Comparison of ENCODE assay signal across 17 cellular contexts in genomic region chrX:10467793-10468192, GRCh38.
A peak's percentile ranks its signal among the peaks of the same experiment; 100 is the strongest.
DNase-seq lines count a peak whose midpoint lies in the region; ATAC-seq, FAIRE-seq and TF ChIP-seq lines count a peak whose summit lies in the region.
"Had no signal": no experiment of that assay in that cellular context is flagged by ENCODE, and none has a peak within 500 bp of the region (broad histone marks: within the 10 kb centered on the region; RNA-seq: fewer than 3 reads in every experiment).

No MANE protein-coding gene starts in this region.

- peak overlapping the region; percentile 18 for H3K4me2 ChIP-seq in astrocyte (ENCODE audit: low read length)
- H3K4me2 ChIP-seq in GM23338: no peak overlapping the region
- H3K4me2 ChIP-seq: smooth muscle cell had no signal

- peak; percentile 93 for FAIRE-seq in astrocyte (lab: Jason Lieb, UNC)
- FAIRE-seq: colon had no signal

- no peak overlapping the region for H3K27ac Mint-ChIP-seq in astrocyte (ENCODE audit: unreplicated experiment)
- no peak overlapping the region for H3K27ac Mint-ChIP-seq in naive B cell
- no peak overlapping the region; the same call in 1 of the 2 replicates for H3K27ac Mint-ChIP-seq in GM23338
- H3K27ac Mint-ChIP-seq: activated CD8-positive, alpha-beta T cell treated with anti-CD3 and anti-CD28 coated beads, Interleukin-2, amount 10 ng/mL, durations not matched to agents 7 days and 5 days; activated naive CD8-positive, alpha-beta T cell treated with anti-CD3 and anti-CD28 coated beads, Interleukin-2, amount 10 ng/mL, durations not matched to agents 7 days and 5 days had no signal

- TF ChIP-seq CTCF in astrocyte (IDR thresholded peaks at IDR 0.05; ENCODE audit: insufficient read depth, low read depth, low read length) (no peak), GM23338 (conservative IDR thresholded peaks at IDR 0.05; ENCODE audit: low read depth in 2 of 2) (no peak)

- H3K36me3 ChIP-seq in astrocyte (ENCODE audit: insufficient read depth, low read length) (peaks cover 10% of the 10 kb centered on the region), GM23338 (ENCODE audit: insufficient read depth) (peaks cover 2% of the 10 kb centered on the region; the same call in 1 of the 2 replicates)
- H3K36me3 ChIP-seq: BE2C, prostate gland, thoracic aorta had no signal

- H3F3A ChIP-seq in GM23338 (replicated peaks; ENCODE audit: low read depth): no peaks in the 10 kb centered on the region

- no peaks in the 10 kb centered on the region for H3K27me3 Mint-ChIP-seq in astrocyte (ENCODE audit: low read depth, unreplicated experiment)
- H3K27me3 Mint-ChIP-seq in naive B cell: no peaks in the 10 kb centered on the region
- H3K27me3 Mint-ChIP-seq in GM23338 (ENCODE audit: insufficient read depth, low read depth, poor library complexity): no peaks in the 10 kb centered on the region
- H3K27me3 Mint-ChIP-seq: activated naive CD8-positive, alpha-beta T cell treated with anti-CD3 and anti-CD28 coated beads, Interleukin-2, amount 10 ng/mL, durations not matched to agents 7 days and 5 days had no signal

- no peaks in the 10 kb centered on the region for H3K9me2 ChIP-seq in GM23338 (ENCODE audit: insufficient read depth)

- H3K9me3 Mint-ChIP-seq in astrocyte (ENCODE audit: unreplicated experiment) (no peaks in the 10 kb centered on the region), naive B cell (no peaks in the 10 kb centered on the region), GM23338 (no peaks in the 10 kb centered on the region)
- H3K9me3 Mint-ChIP-seq: activated naive CD8-positive, alpha-beta T cell treated with anti-CD3 and anti-CD28 coated beads, Interleukin-2, amount 10 ng/mL, durations not matched to agents 7 days and 5 days had no signal

- H3K4me1 ChIP-seq in astrocyte (ENCODE audit: insufficient read depth, low read length): peaks cover 5% of the 10 kb centered on the region
- H3K4me1 ChIP-seq in GM23338 (ENCODE audit: insufficient read depth): no peaks in the 10 kb centered on the region
- H3K4me1 ChIP-seq: prostate gland had no signal

- peak; percentile 23 to 27 for ATAC-seq in naive B cell (ENCODE audit: low read depth in 2 of 2)
- ATAC-seq in GM23338: no peak
- no peak for ATAC-seq in HG02623 (IDR thresholded peaks at IDR 0.05; ENCODE audit: unreplicated experiment)
- ATAC-seq in GM21367 (IDR thresholded peaks at IDR 0.05; ENCODE audit: unreplicated experiment): no peak
- ATAC-seq: activated CD8-positive, alpha-beta T cell treated with anti-CD3 and anti-CD28 coated beads, Interleukin-2, amount 10 ng/mL, durations not matched to agents 7 days and 5 days had no signal

- H3K9me3 ChIP-seq in astrocyte (ENCODE audit: insufficient read depth, low read depth, low read length): no peaks in the 10 kb centered on the region
- H3K9me3 ChIP-seq: BE2C, prostate gland, thoracic aorta had no signal

- DNase-seq in EL: peak; percentile 77
- peak; percentile 89 for DNase-seq in MV-4-11 (lab: John Stamatoyannopoulos, UW)
- DNase-seq in astrocyte (ENCODE audit: low read depth): peak; percentile 68
- no peak for DNase-seq in naive B cell
- DNase-seq in GM23338 (ENCODE audit: low spot score): no peak
- no peak for DNase-seq in GM19238 (ENCODE audit: insufficient read length, low spot score)
- DNase-seq: activated CD8-positive, alpha-beta T cell treated with anti-CD3 and anti-CD28 coated beads, Interleukin-2, amount 10 ng/mL, durations not matched to agents 7 days and 5 days; activated naive CD8-positive, alpha-beta T cell treated with anti-CD3 and anti-CD28 coated beads, Interleukin-2, amount 10 ng/mL, durations not matched to agents 7 days and 5 days; BE2C; NCI-H187; NCI-H510A had no signal

- peaks cover 2% of the 10 kb centered on the region for H3K36me3 Mint-ChIP-seq in astrocyte (ENCODE audit: low read depth, unreplicated experiment)
- H3K36me3 Mint-ChIP-seq in naive B cell: no peaks in the 10 kb centered on the region
- H3K36me3 Mint-ChIP-seq in GM23338 (ENCODE audit: low read depth): peaks cover 39% of the 10 kb centered on the region
- H3K36me3 Mint-ChIP-seq: activated naive CD8-positive, alpha-beta T cell treated with anti-CD3 and anti-CD28 coated beads, Interleukin-2, amount 10 ng/mL, durations not matched to agents 7 days and 5 days had no signal

- H3K27me3 ChIP-seq in astrocyte (ENCODE audit: insufficient read depth, low read length): no peaks in the 10 kb centered on the region
- H3K27me3 ChIP-seq in GM23338 (ENCODE audit: insufficient read depth): no peaks in the 10 kb centered on the region
- H3K27me3 ChIP-seq: BE2C had no signal

- no peaks in the 10 kb centered on the region for H4K20me1 ChIP-seq in astrocyte (ENCODE audit: insufficient read depth, low read length)
- no peaks in the 10 kb centered on the region for H4K20me1 ChIP-seq in GM23338 (replicated peaks; ENCODE audit: insufficient read depth)

- H3K4me3 ChIP-seq in astrocyte (ENCODE audit: insufficient read depth, low read depth, low read length) (no peak overlapping the region), GM23338 (no peak overlapping the region)
- H3K4me3 ChIP-seq: prostate gland, smooth muscle cell, thoracic aorta had no signal

- H3K4me3 Mint-ChIP-seq in astrocyte (ENCODE audit: unreplicated experiment) (no peak overlapping the region), naive B cell (no peak overlapping the region), GM23338 (no peak overlapping the region)
- H3K4me3 Mint-ChIP-seq: activated CD8-positive, alpha-beta T cell treated with anti-CD3 and anti-CD28 coated beads, Interleukin-2, amount 10 ng/mL, durations not matched to agents 7 days and 5 days; activated naive CD8-positive, alpha-beta T cell treated with anti-CD3 and anti-CD28 coated beads, Interleukin-2, amount 10 ng/mL, durations not matched to agents 7 days and 5 days had no signal

- peaks cover 5% of the 10 kb centered on the region for H3K4me1 Mint-ChIP-seq in astrocyte (ENCODE audit: low read depth, unreplicated experiment)
- peaks cover 5 to 9% (median 7%) of the 10 kb centered on the region in 3 donors for H3K4me1 Mint-ChIP-seq in naive B cell
- H3K4me1 Mint-ChIP-seq in GM23338: peaks cover 14% of the 10 kb centered on the region
- H3K4me1 Mint-ChIP-seq: activated naive CD8-positive, alpha-beta T cell treated with anti-CD3 and anti-CD28 coated beads, Interleukin-2, amount 10 ng/mL, durations not matched to agents 7 days and 5 days had no signal

- H3K79me2 ChIP-seq in astrocyte (ENCODE audit: insufficient read depth, low read length): no peaks in the 10 kb centered on the region
- no peaks in the 10 kb centered on the region for H3K79me2 ChIP-seq in GM23338 (replicated peaks; ENCODE audit: insufficient read depth)

- no peak overlapping the region for H3K9ac ChIP-seq in astrocyte (ENCODE audit: low read length)

- no peak overlapping the region for H2AFZ ChIP-seq in astrocyte (ENCODE audit: low read depth, low read length)
- no peak overlapping the region for H2AFZ ChIP-seq in GM23338

- H3K27ac ChIP-seq in astrocyte (ENCODE audit: low read depth, low read length) (peak overlapping the region; percentile 19), GM23338 (ENCODE audit: low read depth) (no peak overlapping the region)
- H3K27ac ChIP-seq: prostate gland, thoracic aorta had no signal

TF ChIP-seq in GM23338, 12 proteins besides CTCF, POLR2A, EP300 and RAD21 (continues in another document):
- TF ChIP-seq NANOG (IDR thresholded peaks at IDR 0.05; ENCODE audit: borderline replicate concordance): no peak
- TF ChIP-seq REST (IDR thresholded peaks at IDR 0.05; ENCODE audit: unreplicated experiment): no peak
- TF ChIP-seq ZNF331 (CRISPR knock-in tag; IDR thresholded peaks at IDR 0.05; ENCODE audit: low read depth): no peak
- no peak for TF ChIP-seq STAT1 (IDR thresholded peaks at IDR 0.05; ENCODE audit: unreplicated experiment)

Comparison
In these comparisons a context has a peak if more than half of its experiments do, and no peak if none do; other contexts are left out.
1. DNase-seq: peak in EL (single experiment), MV-4-11 (single experiment) and astrocyte (single experiment); none in naive B cell (single experiment), GM23338 (single experiment) and GM19238 (single experiment).
2. ATAC-seq: peak in naive B cell (2 of 2); none in GM23338 (single experiment), HG02623 (single experiment) and GM21367 (single experiment).